1 cellular context compared by ENCODE assay signal in the genomic region with DNA sequence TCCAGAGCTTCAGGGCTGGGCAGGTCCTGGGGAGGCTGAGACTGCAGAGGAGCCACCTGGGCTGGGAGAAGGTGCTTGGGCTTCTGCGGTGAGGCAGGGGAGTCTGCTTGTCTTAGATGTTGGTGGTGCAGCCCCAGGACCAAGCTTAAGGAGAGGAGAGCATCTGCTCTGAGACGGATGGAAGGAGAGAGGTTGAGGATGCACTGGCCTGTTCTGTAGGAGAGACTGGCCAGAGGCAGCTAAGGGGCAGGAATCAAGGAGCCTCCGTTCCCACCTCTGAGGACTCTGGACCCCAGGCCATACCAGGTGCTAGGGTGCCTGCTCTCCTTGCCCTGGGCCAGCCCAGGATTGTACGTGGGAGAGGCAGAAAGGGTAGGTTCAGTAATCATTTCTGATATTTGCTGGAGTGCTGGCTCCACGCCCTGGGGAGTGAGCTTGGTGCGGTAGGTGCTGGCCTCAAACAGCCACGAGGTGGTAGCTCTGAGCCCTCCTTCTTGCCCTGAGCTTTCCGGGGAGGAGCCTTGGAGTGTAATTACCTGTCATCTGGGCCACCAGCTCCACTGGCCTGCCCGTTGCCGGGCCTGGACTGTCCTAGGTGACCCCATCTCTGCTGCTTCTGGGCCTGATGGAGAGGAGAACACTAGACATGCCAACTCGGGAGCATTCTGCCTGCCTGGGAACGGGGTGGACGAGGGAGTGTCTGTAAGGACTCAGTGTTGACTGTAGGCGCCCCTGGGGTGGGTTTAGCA.
TF ChIP-seq lines count a peak whose summit lies in the region.

No MANE protein-coding gene starts in this region.

TF ChIP-seq in GM12878, 131 proteins besides CTCF, POLR2A, EP300 and RAD21:
- TF ChIP-seq ZBTB11 (CRISPR knock-in tag; IDR thresholded peaks at IDR 0.05): no peak
- peak; percentile 64; the same call in 1 of the 2 replicates for TF ChIP-seq SMC3 (IDR thresholded peaks at IDR 0.05; ENCODE audit: borderline replicate concordance, low read length)
TF ChIP-seq in GM12878: peak in this region for 1.
